ENCODE assay signal across 1 cellular context in genomic region chr3:194009892-194010533, GRCh38.
TF ChIP-seq lines count a peak whose summit lies in the region.

No MANE protein-coding gene starts in this region.

TF ChIP-seq in HepG2, 621 proteins besides CTCF, POLR2A, EP300 and RAD21 (continued from another document):
- TF ChIP-seq UBTF (CRISPR knock-in tag; IDR thresholded peaks at IDR 0.05) (no peak), LCORL (IDR thresholded peaks at IDR 0.05) (no peak), LCORL (CRISPR knock-in tag; IDR thresholded peaks at IDR 0.05) (no peak), SMAD1 (CRISPR knock-in tag; IDR thresholded peaks at IDR 0.05; ENCODE audit: borderline replicate concordance, low read depth) (no peak), ZSCAN9 (CRISPR knock-in tag; IDR thresholded peaks at IDR 0.05; ENCODE audit: borderline replicate concordance) (no peak), ARNT2 (CRISPR knock-in tag; IDR thresholded peaks at IDR 0.05; ENCODE audit: low read depth) (no peak), DPF2 (CRISPR knock-in tag; IDR thresholded peaks at IDR 0.05; ENCODE audit: borderline replicate concordance, low read depth) (no peak)
- TF ChIP-seq, protein P1, sequence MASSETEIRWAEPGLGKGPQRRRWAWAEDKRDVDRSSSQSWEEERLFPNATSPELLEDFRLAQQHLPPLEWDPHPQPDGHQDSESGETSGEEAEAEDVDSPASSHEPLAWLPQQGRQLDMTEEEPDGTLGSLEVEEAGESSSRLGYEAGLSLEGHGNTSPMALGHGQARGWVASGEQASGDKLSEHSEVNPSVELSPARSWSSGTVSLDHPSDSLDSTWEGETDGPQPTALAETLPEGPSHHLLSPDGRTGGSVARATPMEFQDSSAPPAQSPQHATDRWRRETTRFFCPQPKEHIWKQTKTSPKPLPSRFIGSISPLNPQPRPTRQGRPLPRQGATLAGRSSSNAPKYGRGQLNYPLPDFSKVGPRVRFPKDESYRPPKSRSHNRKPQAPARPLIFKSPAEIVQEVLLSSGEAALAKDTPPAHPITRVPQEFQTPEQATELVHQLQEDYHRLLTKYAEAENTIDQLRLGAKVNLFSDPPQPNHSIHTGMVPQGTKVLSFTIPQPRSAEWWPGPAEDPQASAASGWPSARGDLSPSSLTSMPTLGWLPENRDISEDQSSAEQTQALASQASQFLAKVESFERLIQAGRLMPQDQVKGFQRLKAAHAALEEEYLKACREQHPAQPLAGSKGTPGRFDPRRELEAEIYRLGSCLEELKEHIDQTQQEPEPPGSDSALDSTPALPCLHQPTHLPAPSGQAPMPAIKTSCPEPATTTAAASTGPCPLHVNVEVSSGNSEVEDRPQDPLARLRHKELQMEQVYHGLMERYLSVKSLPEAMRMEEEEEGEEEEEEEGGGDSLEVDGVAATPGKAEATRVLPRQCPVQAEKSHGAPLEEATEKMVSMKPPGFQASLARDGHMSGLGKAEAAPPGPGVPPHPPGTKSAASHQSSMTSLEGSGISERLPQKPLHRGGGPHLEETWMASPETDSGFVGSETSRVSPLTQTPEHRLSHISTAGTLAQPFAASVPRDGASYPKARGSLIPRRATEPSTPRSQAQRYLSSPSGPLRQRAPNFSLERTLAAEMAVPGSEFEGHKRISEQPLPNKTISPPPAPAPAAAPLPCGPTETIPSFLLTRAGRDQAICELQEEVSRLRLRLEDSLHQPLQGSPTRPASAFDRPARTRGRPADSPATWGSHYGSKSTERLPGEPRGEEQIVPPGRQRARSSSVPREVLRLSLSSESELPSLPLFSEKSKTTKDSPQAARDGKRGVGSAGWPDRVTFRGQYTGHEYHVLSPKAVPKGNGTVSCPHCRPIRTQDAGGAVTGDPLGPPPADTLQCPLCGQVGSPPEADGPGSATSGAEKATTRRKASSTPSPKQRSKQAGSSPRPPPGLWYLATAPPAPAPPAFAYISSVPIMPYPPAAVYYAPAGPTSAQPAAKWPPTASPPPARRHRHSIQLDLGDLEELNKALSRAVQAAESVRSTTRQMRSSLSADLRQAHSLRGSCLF (CRISPR knock-in tag; IDR thresholded peaks at IDR 0.05; ENCODE audit: borderline replicate concordance): no peak
- TF ChIP-seq, protein P2, sequence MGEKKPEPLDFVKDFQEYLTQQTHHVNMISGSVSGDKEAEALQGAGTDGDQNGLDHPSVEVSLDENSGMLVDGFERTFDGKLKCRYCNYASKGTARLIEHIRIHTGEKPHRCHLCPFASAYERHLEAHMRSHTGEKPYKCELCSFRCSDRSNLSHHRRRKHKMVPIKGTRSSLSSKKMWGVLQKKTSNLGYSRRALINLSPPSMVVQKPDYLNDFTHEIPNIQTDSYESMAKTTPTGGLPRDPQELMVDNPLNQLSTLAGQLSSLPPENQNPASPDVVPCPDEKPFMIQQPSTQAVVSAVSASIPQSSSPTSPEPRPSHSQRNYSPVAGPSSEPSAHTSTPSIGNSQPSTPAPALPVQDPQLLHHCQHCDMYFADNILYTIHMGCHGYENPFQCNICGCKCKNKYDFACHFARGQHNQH (CRISPR knock-in tag; IDR thresholded peaks at IDR 0.05): no peak
TF ChIP-seq in HepG2: peak in this region for 0.
